Comparison of ENCODE assay signal across 8 cellular contexts in genomic region chr16:22898874-22899348, GRCh38.
DNase-seq lines count a peak whose midpoint lies in the region; ATAC-seq and TF ChIP-seq lines count a peak whose summit lies in the region.

No MANE protein-coding gene starts in this region.

- TF ChIP-seq CTCF in GM23338 (conservative IDR thresholded peaks at IDR 0.05; ENCODE audit: low read depth in 2 of 2): peak; percentile 99
- TF ChIP-seq CTCF in neural cell (IDR thresholded peaks at IDR 0.05; ENCODE audit: poor library complexity, severe bottlenecking): peak; percentile 89
- TF ChIP-seq CTCF in testis (IDR thresholded peaks at IDR 0.05): peak; percentile 67 to 89 (median 77)

- H3F3A ChIP-seq in GM23338 (replicated peaks; ENCODE audit: low read depth) (no peaks in the 10 kb centered on the region), neural cell (ENCODE audit: insufficient read depth, low read length, poor library complexity, severe bottlenecking) (peaks cover 3% of the 10 kb centered on the region)

- TF ChIP-seq RAD21 in neural cell (conservative IDR thresholded peaks at IDR 0.05): peak; percentile 92

- H3K36me3 Mint-ChIP-seq in GM23338 (ENCODE audit: low read depth): no peaks in the 10 kb centered on the region

- H3K4me3 ChIP-seq in GM23338: no peak overlapping the region
- H3K4me3 ChIP-seq in neural cell (ENCODE audit: low read length): no peak overlapping the region
- H3K4me3 ChIP-seq in testis: no peak overlapping the region

- WGBS in testis, 2 donors: 1 to 4% methylated on average over 10 of the region's 10 CpGs

- no peak for TF ChIP-seq EP300 in neural cell (conservative IDR thresholded peaks at IDR 0.05; ENCODE audit: poor library complexity, severe bottlenecking)

- peak; percentile 87 for DNase-seq in Ammon's horn (ENCODE audit: low spot score)
- peak; percentile 96 for DNase-seq in GM23338 (ENCODE audit: low spot score)
- peak; percentile 66 for DNase-seq in NCI-H748 (lab: John Stamatoyannopoulos, UW; ENCODE audit: unreplicated experiment)
- peak; percentile 20 for DNase-seq in activated T-cell treated with anti-CD3 and anti-CD28 coated beads for 1 hour (ENCODE audit: low read depth)
- peak; percentile 41 for DNase-seq in fibroblast of peridontal ligament (ENCODE audit: extremely low read depth)
- DNase-seq in testis: peak; percentile 88

- no peak for TF ChIP-seq POLR2A in testis (IDR thresholded peaks at IDR 0.05)

- H3K4me2 ChIP-seq in GM23338: 0 out of 2 replicates have a peak overlapping the region, but pooled peaks have one; percentile 35
- H3K4me2 ChIP-seq in neural cell (ENCODE audit: low read length): no peak overlapping the region

- no peaks in the 10 kb centered on the region for H3K36me3 ChIP-seq in GM23338 (ENCODE audit: insufficient read depth)
- no peaks in the 10 kb centered on the region for H3K36me3 ChIP-seq in neural cell (ENCODE audit: insufficient read depth, low read length)
- no peaks in the 10 kb centered on the region for H3K36me3 ChIP-seq in testis (ENCODE audit: low read depth, missing control alignments)

- H2AFZ ChIP-seq in GM23338 (peak overlapping the region; percentile 48; the same call in 1 of the 2 replicates), neural cell (ENCODE audit: low read depth, low read length) (no peak overlapping the region)

- H3K27ac ChIP-seq in GM23338 (ENCODE audit: low read depth): no peak overlapping the region
- H3K27ac ChIP-seq in neural cell (ENCODE audit: low read length): no peak overlapping the region
- H3K27ac ChIP-seq in testis: no peak overlapping the region

- intact Hi-C loops in testis (cut with DNase I; ENCODE audit: low total_unique reads): no loop called here

- H3K27ac Mint-ChIP-seq in GM23338: no peak overlapping the region

- H3K27me3 Mint-ChIP-seq in GM23338 (ENCODE audit: insufficient read depth, low read depth, poor library complexity): peaks cover 3% of the 10 kb centered on the region

- ATAC-seq in GM23338: peak; percentile 96
- ATAC-seq in GM19395 (IDR thresholded peaks at IDR 0.05; ENCODE audit: unreplicated experiment): no peak

- H3K4me3 Mint-ChIP-seq in GM23338: no peak overlapping the region

- H3K9me2 ChIP-seq in GM23338 (ENCODE audit: insufficient read depth) (no peaks in the 10 kb centered on the region), neural cell (ENCODE audit: insufficient read depth, low read length) (no peaks in the 10 kb centered on the region)

- no peaks in the 10 kb centered on the region; the same call in 2 of the 3 replicates for H3K4me1 Mint-ChIP-seq in GM23338

- H3K27me3 ChIP-seq in GM23338 (ENCODE audit: insufficient read depth) (no peaks in the 10 kb centered on the region), neural cell (ENCODE audit: insufficient read depth, low read depth, low read length) (no peaks in the 10 kb centered on the region), testis (no peaks in the 10 kb centered on the region)

- H4K20me1 ChIP-seq in GM23338 (replicated peaks; ENCODE audit: insufficient read depth) (no peaks in the 10 kb centered on the region), neural cell (ENCODE audit: insufficient read depth) (no peaks in the 10 kb centered on the region)

- H3K9me3 ChIP-seq in neural cell (ENCODE audit: low read length) (no peaks in the 10 kb centered on the region), testis (no peaks in the 10 kb centered on the region)

- no peaks in the 10 kb centered on the region for H3K4me1 ChIP-seq in GM23338 (ENCODE audit: insufficient read depth)
- H3K4me1 ChIP-seq in testis: no peaks in the 10 kb centered on the region

- no peaks in the 10 kb centered on the region for H3K9me3 Mint-ChIP-seq in GM23338

- no peak overlapping the region for H3K9ac ChIP-seq in neural cell (ENCODE audit: low read length)

- H3K79me2 ChIP-seq in GM23338 (replicated peaks; ENCODE audit: insufficient read depth) (no peaks in the 10 kb centered on the region), neural cell (replicated peaks; ENCODE audit: insufficient read depth, low read length) (no peaks in the 10 kb centered on the region)

TF ChIP-seq in GM23338, 12 proteins besides CTCF, POLR2A, EP300 and RAD21:
- TF ChIP-seq EZH2 (IDR thresholded peaks at IDR 0.05; ENCODE audit: low read depth, unreplicated experiment) (no peak), CREB1 (CRISPR knock-in tag; IDR thresholded peaks at IDR 0.05; ENCODE audit: low read depth) (0 out of 2 replicates have a peak, but pooled peaks have one; percentile 33), ETS1 (IDR thresholded peaks at IDR 0.05) (no peak), JUNB (IDR thresholded peaks at IDR 0.05; ENCODE audit: unreplicated experiment) (no peak)

TF ChIP-seq in neural cell, 6 proteins besides CTCF, POLR2A, EP300 and RAD21:
- TF ChIP-seq MXI1 (conservative IDR thresholded peaks at IDR 0.05; ENCODE audit: poor library complexity, severe bottlenecking) (peak; percentile 6), SMC3 (conservative IDR thresholded peaks at IDR 0.05; ENCODE audit: poor library complexity) (peak; percentile 91), TAF1 (IDR thresholded peaks at IDR 0.05; ENCODE audit: low read depth) (no peak), REST (IDR thresholded peaks at IDR 0.05; ENCODE audit: borderline replicate concordance) (peak; percentile 20), EZH2 (IDR thresholded peaks at IDR 0.05; ENCODE audit: borderline replicate concordance, insufficient read depth, low read length, poor library complexity, severe bottlenecking) (no peak), POLR2AphosphoS5 (IDR thresholded peaks at IDR 0.05) (no peak)

Comparison
In these comparisons a context has a peak if more than half of its experiments do, and no peak if none do; other contexts are left out.
1. DNase-seq: peak in every context shown above with its lines; median percentile 96 in GM23338; 88 in testis; 87 in Ammon's horn; 66 in NCI-H748; 41 in fibroblast of peridontal ligament; 20 in activated T-cell treated with anti-CD3 and anti-CD28 coated beads for 1 hour.